11 cellular contexts compared by ENCODE assay signal in the genomic region with DNA sequence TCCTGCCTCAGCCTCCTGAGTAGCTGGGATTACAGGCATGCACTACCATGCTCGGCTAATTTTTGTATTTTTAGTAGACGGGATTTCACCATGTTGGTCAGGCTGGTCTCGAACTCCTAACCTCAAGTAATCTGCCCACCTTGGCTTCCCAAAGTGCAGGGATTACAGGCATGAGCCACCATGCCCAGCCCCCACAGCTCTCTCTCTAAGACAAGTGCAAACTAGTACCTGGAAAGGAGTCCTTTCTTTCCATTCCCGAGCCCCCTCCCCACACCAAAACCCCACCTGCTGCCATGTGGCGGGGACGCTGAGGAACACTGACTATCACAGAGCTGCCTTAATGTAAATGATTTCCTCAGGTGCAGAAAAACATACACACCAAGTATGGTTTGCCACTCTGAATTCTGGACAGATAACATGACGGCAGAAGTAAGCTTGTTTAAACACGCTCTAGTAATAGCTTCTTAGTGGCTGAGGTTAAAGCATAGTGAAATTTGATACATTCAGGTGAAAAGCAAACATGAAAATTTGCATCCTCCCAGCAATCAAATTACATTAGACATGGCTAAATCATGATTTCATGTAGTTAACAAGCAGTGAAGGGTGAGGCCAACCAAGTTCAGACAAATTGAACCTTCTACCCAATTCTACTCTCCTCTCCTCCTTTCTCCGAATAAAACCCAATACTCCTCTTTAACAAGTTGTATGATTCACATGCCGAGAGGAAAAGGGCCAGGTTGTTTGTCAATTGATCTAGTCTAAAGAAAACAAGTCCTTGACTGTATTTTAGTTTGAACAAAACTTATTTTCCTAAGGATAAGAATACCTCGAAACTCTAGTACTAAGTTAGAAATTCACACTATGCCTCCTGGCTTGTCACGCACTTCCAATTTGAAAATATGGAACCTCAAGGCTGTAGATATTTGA. TPM values are rescaled to one million over a fixed set of nuclear protein-coding genes. Genes with fewer than 3 reads are reported as not detected.
DNase-seq lines count a peak whose midpoint lies in the region; ATAC-seq, FAIRE-seq and TF ChIP-seq lines count a peak whose summit lies in the region.
"Had no signal": no experiment of that assay in that cellular context is flagged by ENCODE, and none has a peak within 500 bp of the region (broad histone marks: within the 10 kb centered on the region; RNA-seq: fewer than 3 reads in every experiment).

No MANE protein-coding gene starts in this region.

- H3K27me3 ChIP-seq in left lung (no peaks in the 10 kb centered on the region), HAP-1 (ENCODE audit: low read depth) (no peaks in the 10 kb centered on the region)
- H3K27me3 ChIP-seq: neutrophil had no signal

- FAIRE-seq in A549 (lab: Jason Lieb, UNC) = no peak

- no peak for TF ChIP-seq RAD21 in A549 (conservative IDR thresholded peaks at IDR 0.05 in 1 of 2, IDR thresholded peaks at IDR 0.05 in 1 of 2)

- peaks cover 64% of the 10 kb centered on the region for H3K4me1 ChIP-seq in A549
- H3K4me1 ChIP-seq in left lung = peaks cover 12 to 23% of the 10 kb centered on the region in 2 donors
- no peaks in the 10 kb centered on the region for H3K4me1 ChIP-seq in HAP-1

- CTCF ChIA-PET in A549 (lab: Yijun Ruan, JAX) (interaction anchor here (1.0 to 4.7 kb wide), 7 partner anchors 8 to 344 kb away, joined by 3 to 19 read pairs (median 5); no protein-coding TSS in a partner anchor), WTC11 (lab: Charles Lee) (interaction anchor here (0.7 to 2.0 kb wide), 7 partner anchors 9 to 308 kb away, joined by 3 to 20 read pairs (median 3); no protein-coding TSS in a partner anchor)

- peaks cover 10% of the 10 kb centered on the region for H3K36me3 Mint-ChIP-seq in WTC11
- peaks cover 5% of the 10 kb centered on the region for H3K36me3 Mint-ChIP-seq in activated T-helper 2 cell treated with anti-CD3 and anti-CD28 coated beads, Interferon-gamma antibody, Interleukin-2, Interleukin-4, amounts not matched to agents 10 μg/mL and 5 μg/mL and 100 μg/mL, durations not matched to agents 14 hours and 24 hours and 36 hours (ENCODE audit: low read depth)

- H3K36me3 ChIP-seq in left lung (peaks cover 0 to 5% of the 10 kb centered on the region in 2 donors), HAP-1 (replicated peaks) (no peaks in the 10 kb centered on the region)
- H3K36me3 ChIP-seq: neutrophil had no signal

- TF ChIP-seq CTCF in A549 (IDR thresholded peaks at IDR 0.05) = no peak
- no peak for TF ChIP-seq CTCF in WTC11 (IDR thresholded peaks at IDR 0.05)
- TF ChIP-seq CTCF in left lung (IDR thresholded peaks at IDR 0.05) = no peak

- intact Hi-C loops in left lung (cut with DNase I) = no loop called here
- intact Hi-C loops in activated T-helper 2 cell treated with anti-CD3 and anti-CD28 coated beads, Interferon-gamma antibody, Interleukin-2, Interleukin-4, amounts not matched to agents 10 μg/mL and 5 μg/mL and 100 μg/mL, durations not matched to agents 14 hours and 24 hours and 36 hours (cut with micrococcal nuclease) = no loop called here

- H3K4me3 Mint-ChIP-seq in WTC11 = no peak overlapping the region
- H3K4me3 Mint-ChIP-seq in activated T-helper 2 cell treated with anti-CD3 and anti-CD28 coated beads, Interferon-gamma antibody, Interleukin-2, Interleukin-4, amounts not matched to agents 10 μg/mL and 5 μg/mL and 100 μg/mL, durations not matched to agents 14 hours and 24 hours and 36 hours (ENCODE audit: low read depth) = no peak overlapping the region

- WGBS in A549 (ENCODE audit: missing lambda C conversion rate) = 34% methylated on average over 12 of the region's 12 CpGs

- no peaks in the 10 kb centered on the region for H3K9me3 Mint-ChIP-seq in WTC11
- no peaks in the 10 kb centered on the region for H3K9me3 Mint-ChIP-seq in activated T-helper 2 cell treated with anti-CD3 and anti-CD28 coated beads, Interferon-gamma antibody, Interleukin-2, Interleukin-4, amounts not matched to agents 10 μg/mL and 5 μg/mL and 100 μg/mL, durations not matched to agents 14 hours and 24 hours and 36 hours

- H3K27ac ChIP-seq in A549 = peak overlapping the region; percentile 93 to 94
- H3K27ac ChIP-seq in left lung = peak overlapping the region in 1 of 2 donors; percentile 50
- H3K27ac ChIP-seq: neutrophil had no signal

- H3K9me3 ChIP-seq in A549 (no peaks in the 10 kb centered on the region), left lung (no peaks in the 10 kb centered on the region), HAP-1 (no peaks in the 10 kb centered on the region)
- H3K9me3 ChIP-seq: neutrophil had no signal

- H3K4me3 ChIP-seq in A549 (no peak overlapping the region), left lung (no peak overlapping the region), HAP-1 (no peak overlapping the region)

- H3K4me1 Mint-ChIP-seq in WTC11 = peaks cover 47% of the 10 kb centered on the region
- no peaks in the 10 kb centered on the region for H3K4me1 Mint-ChIP-seq in activated T-helper 2 cell treated with anti-CD3 and anti-CD28 coated beads, Interferon-gamma antibody, Interleukin-2, Interleukin-4, amounts not matched to agents 10 μg/mL and 5 μg/mL and 100 μg/mL, durations not matched to agents 14 hours and 24 hours and 36 hours (ENCODE audit: low read depth)

- peak overlapping the region; percentile 61 for H3K27ac Mint-ChIP-seq in WTC11
- H3K27ac Mint-ChIP-seq in activated T-helper 2 cell treated with anti-CD3 and anti-CD28 coated beads, Interferon-gamma antibody, Interleukin-2, Interleukin-4, amounts not matched to agents 10 μg/mL and 5 μg/mL and 100 μg/mL, durations not matched to agents 14 hours and 24 hours and 36 hours = no peak overlapping the region

- peak overlapping the region; percentile 84 for H3K4me2 ChIP-seq in A549

- no peaks in the 10 kb centered on the region for H3K27me3 Mint-ChIP-seq in WTC11 (ENCODE audit: low read depth)
- no peaks in the 10 kb centered on the region for H3K27me3 Mint-ChIP-seq in activated T-helper 2 cell treated with anti-CD3 and anti-CD28 coated beads, Interferon-gamma antibody, Interleukin-2, Interleukin-4, amounts not matched to agents 10 μg/mL and 5 μg/mL and 100 μg/mL, durations not matched to agents 14 hours and 24 hours and 36 hours (ENCODE audit: low read depth)

- DNase-seq in A549 (ENCODE audit: low read depth in 1 of 2, low spot score in 1 of 2) (peak in 1 of 2 experiments; percentile 51), NCI-H1417 (lab: John Stamatoyannopoulos, UW) (peak; percentile 73 to 92 (median 84)), WTC11 (ENCODE audit: low spot score) (no peak), left lung (no peak), HAP-1 (ENCODE audit: low spot score in 2 of 2) (no peak), epidermal melanocyte (ENCODE audit: insufficient read length, low spot score) (no peak), AML-193 (lab: John Stamatoyannopoulos, UW) (no peak)
- DNase-seq in activated T-helper 2 cell treated with anti-CD3 and anti-CD28 coated beads, Interferon-gamma antibody, Interleukin-2, Interleukin-4, amounts not matched to agents 10 μg/mL and 5 μg/mL and 100 μg/mL, durations not matched to agents 14 hours and 24 hours and 36 hours (ENCODE audit: low spot score) = no peak
- DNase-seq: glutamatergic neuron, NCI-H774 had no signal

- ATAC-seq in A549 = peak in 1 of 2 experiments; percentile 4; a peak in 2 of 6 replicates
- ATAC-seq in WTC11 = no peak
- peak; percentile 52 for ATAC-seq in left lung

- POLR2A ChIA-PET in A549 (lab: Yijun Ruan, JAX) (interaction anchor here (0.6 to 2.1 kb wide), 2 partner anchors 21 to 44 kb away, joined by 3 to 7 read pairs; no protein-coding TSS in a partner anchor), WTC11 (lab: Charles Lee) (no interaction called here)

- in situ Hi-C loops in HAP-1 (cut with MboI; ENCODE audit: low sequenced_read_pairs) = loop anchor here (25.0 kb wide), 1 partner anchor 706 kb away; no protein-coding TSS in a partner anchor

- no peak for TF ChIP-seq POLR2A in A549 (IDR thresholded peaks at IDR 0.05; ENCODE audit: low read length)

- no peak for TF ChIP-seq EP300 in A549 (IDR thresholded peaks at IDR 0.05)

TF ChIP-seq in A549, 52 proteins besides CTCF, POLR2A, EP300 and RAD21 (continues in another document):
- TF ChIP-seq HOXA7 (CRISPR knock-in tag; IDR thresholded peaks at IDR 0.05) = peak; percentile 23; the same call in 1 of the 2 replicates

TF ChIP-seq in WTC11, 78 proteins besides CTCF, POLR2A, EP300 and RAD21 (continues in another document):
- TF ChIP-seq ZNF138 (CRISPR knock-in tag; conservative IDR thresholded peaks at IDR 0.05) (no peak), ELF4 (CRISPR knock-in tag; IDR thresholded peaks at IDR 0.05; ENCODE audit: low read depth) (no peak)
- TF ChIP-seq, protein P1, sequence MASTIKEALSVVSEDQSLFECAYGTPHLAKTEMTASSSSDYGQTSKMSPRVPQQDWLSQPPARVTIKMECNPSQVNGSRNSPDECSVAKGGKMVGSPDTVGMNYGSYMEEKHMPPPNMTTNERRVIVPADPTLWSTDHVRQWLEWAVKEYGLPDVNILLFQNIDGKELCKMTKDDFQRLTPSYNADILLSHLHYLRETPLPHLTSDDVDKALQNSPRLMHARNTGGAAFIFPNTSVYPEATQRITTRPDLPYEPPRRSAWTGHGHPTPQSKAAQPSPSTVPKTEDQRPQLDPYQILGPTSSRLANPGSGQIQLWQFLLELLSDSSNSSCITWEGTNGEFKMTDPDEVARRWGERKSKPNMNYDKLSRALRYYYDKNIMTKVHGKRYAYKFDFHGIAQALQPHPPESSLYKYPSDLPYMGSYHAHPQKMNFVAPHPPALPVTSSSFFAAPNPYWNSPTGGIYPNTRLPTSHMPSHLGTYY (CRISPR knock-in tag; IDR thresholded peaks at IDR 0.05) = no peak

RNA-seq across cellular contexts. Expression of a gene that starts 19.8 kb away (rescaled TPM):
- polyA plus RNA-seq in A549 (2011; rRNA removed) (193 and 217 TPM in 2 replicates), A549 (2017; fragmentation: RNase III; extraction: RNeasy Plus Mini Kit Qiagen cat#74134 plus additional on column Dnase treatment) (44.2 to 51.0 TPM (median 49.0 TPM) in 3 replicates)
- polyA plus RNA-seq in A549 (2012; cell fraction: cytosol; rRNA removed) = 48.0 and 74.2 TPM in 2 replicates
- 61.4 and 108 TPM in 2 replicates for polyA plus RNA-seq in A549 (2012; cell fraction: nucleus; rRNA removed)
- polyA minus RNA-seq in A549 (2011; rRNA and poly(A)+ RNA removed) = 94.7 and 114 TPM in 2 replicates
- total RNA-seq in WTC11 (2021) (34.5 to 44.6 TPM (median 35.8 TPM) in 3 replicates), left lung (10 to 100 TPM; 60.8 to 63.0 TPM)
- 3.1 and 3.8 TPM in 2 replicates for total RNA-seq in activated T-helper 2 cell treated with anti-CD3 and anti-CD28 coated beads, Interferon-gamma antibody, Interleukin-2, Interleukin-4, amounts not matched to agents 10 μg/mL and 5 μg/mL and 100 μg/mL, durations not matched to agents 14 hours and 24 hours and 36 hours

RNA-seq across cellular contexts. Expression of a gene that starts 44.8 kb away (rescaled TPM):
- 317 and 446 TPM in 2 replicates for polyA plus RNA-seq in A549 (2011; rRNA removed)
- polyA plus RNA-seq in A549 (2012; cell fraction: cytosol; rRNA removed) = 250 and 287 TPM in 2 replicates
- 60.2 and 107 TPM in 2 replicates for polyA plus RNA-seq in A549 (2012; cell fraction: nucleus; rRNA removed)
- polyA plus RNA-seq in A549 (2017; fragmentation: RNase III; extraction: RNeasy Plus Mini Kit Qiagen cat#74134 plus additional on column Dnase treatment) = 364 to 374 TPM (median 372 TPM) in 3 replicates
- polyA minus RNA-seq in A549 (2011; rRNA and poly(A)+ RNA removed) = 68.9 and 96.2 TPM in 2 replicates
- total RNA-seq in WTC11 (2021) = 337 to 343 TPM (median 340 TPM) in 3 replicates
- total RNA-seq in left lung = 100 to 1,000 TPM; 227 to 262 TPM
- 498 and 514 TPM in 2 replicates for total RNA-seq in activated T-helper 2 cell treated with anti-CD3 and anti-CD28 coated beads, Interferon-gamma antibody, Interleukin-2, Interleukin-4, amounts not matched to agents 10 μg/mL and 5 μg/mL and 100 μg/mL, durations not matched to agents 14 hours and 24 hours and 36 hours

Comparison
In these comparisons a context has a peak if more than half of its experiments do, and no peak if none do; other contexts are left out.
1. DNase-seq: peak in NCI-H1417 (3 of 3); none in WTC11 (single experiment), left lung (0 of 2), activated T-helper 2 cell treated with anti-CD3 and anti-CD28 coated beads, Interferon-gamma antibody, Interleukin-2, Interleukin-4, amounts not matched to agents 10 μg/mL and 5 μg/mL and 100 μg/mL, durations not matched to agents 14 hours and 24 hours and 36 hours (single experiment), HAP-1 (0 of 2), epidermal melanocyte (single experiment) and AML-193 (0 of 2).